Comparison of ENCODE assay signal across 1 cellular context in genomic region chr12:95130096-95130495, GRCh38.
TF ChIP-seq lines count a peak whose summit lies in the region.

No MANE protein-coding gene starts in this region.

TF ChIP-seq in IMR-90, 13 proteins besides CTCF, POLR2A, EP300 and RAD21 (continued from another document):
- no peak for TF ChIP-seq MAZ (IDR thresholded peaks at IDR 0.05; ENCODE audit: borderline replicate concordance, low read depth, low read length)
- no peak for TF ChIP-seq RCOR1 (IDR thresholded peaks at IDR 0.05; ENCODE audit: insufficient replicate concordance, low read length)
- no peak for TF ChIP-seq CHD1 (IDR thresholded peaks at IDR 0.05; ENCODE audit: low read depth, low read length)
- TF ChIP-seq MXI1 (IDR thresholded peaks at IDR 0.05; ENCODE audit: borderline replicate concordance, low read depth, low read length), result no peak
- TF ChIP-seq MAFK (IDR thresholded peaks at IDR 0.05; ENCODE audit: low read depth, low read length), result no peak
- TF ChIP-seq ELK1 (IDR thresholded peaks at IDR 0.05; ENCODE audit: borderline replicate concordance, low read depth, low read length), result no peak
- TF ChIP-seq SMC3 (IDR thresholded peaks at IDR 0.05; ENCODE audit: low read depth, low read length), result no peak
- no peak for TF ChIP-seq NFE2L2 (IDR thresholded peaks at IDR 0.05; ENCODE audit: low read depth, low read length)
- no peak for TF ChIP-seq RFX5 (IDR thresholded peaks at IDR 0.05; ENCODE audit: low read depth, low read length)
- no peak for TF ChIP-seq BHLHE40 (IDR thresholded peaks at IDR 0.05; ENCODE audit: low read depth, low read length)
- no peak for TF ChIP-seq FOS (IDR thresholded peaks at IDR 0.05; ENCODE audit: low read depth, low read length)
